ENCODE assay signal across 18 cellular contexts in genomic region chr10:60394444-60394843, GRCh38. TPM values are rescaled to one million over a fixed set of nuclear protein-coding genes. Genes with fewer than 3 reads are reported as not detected.
A peak's percentile ranks its signal among the peaks of the same experiment; 100 is the strongest.
DNase-seq lines count a peak whose midpoint lies in the region; ATAC-seq, FAIRE-seq and TF ChIP-seq lines count a peak whose summit lies in the region.
"Had no signal": no experiment of that assay in that cellular context is flagged by ENCODE, and none has a peak within 500 bp of the region (broad histone marks: within the 10 kb centered on the region; RNA-seq: fewer than 3 reads in every experiment).

No MANE protein-coding gene starts in this region.

- H3K27ac ChIP-seq in HepG2 (ENCODE audit: extremely low read length, insufficient read depth, low read length) = no peak overlapping the region
- H3K27ac ChIP-seq: esophagus muscularis mucosa had no signal

- CTCF ChIA-PET in HepG2 (lab: Yijun Ruan, JAX; ENCODE audit: low intra/inter-chr PET ratio, low total read pairs) = no interaction called here

- no peaks in the 10 kb centered on the region for H3K9me3 Mint-ChIP-seq in activated naive CD8-positive, alpha-beta T cell treated with anti-CD3 and anti-CD28 coated beads, Interleukin-2, amount 50 U/mL, for 24 hours
- no peaks in the 10 kb centered on the region for H3K9me3 Mint-ChIP-seq in natural killer cell
- H3K9me3 Mint-ChIP-seq: nephron progenitor cell had no signal

- peaks cover 9% of the 10 kb centered on the region for H3K4me1 Mint-ChIP-seq in activated naive CD8-positive, alpha-beta T cell treated with anti-CD3 and anti-CD28 coated beads, Interleukin-2, amount 50 U/mL, for 24 hours
- peaks cover 0 to 5% of the 10 kb centered on the region in 2 donors for H3K4me1 Mint-ChIP-seq in natural killer cell

- H3K4me3 Mint-ChIP-seq in activated naive CD8-positive, alpha-beta T cell treated with anti-CD3 and anti-CD28 coated beads, Interleukin-2, amount 50 U/mL, for 24 hours = no peak overlapping the region
- H3K4me3 Mint-ChIP-seq in natural killer cell = no peak overlapping the region
- H3K4me3 Mint-ChIP-seq: nephron progenitor cell had no signal

- peak; percentile 66 for ATAC-seq in activated naive CD8-positive, alpha-beta T cell treated with anti-CD3 and anti-CD28 coated beads, Interleukin-2, amount 50 U/mL, for 24 hours
- ATAC-seq in natural killer cell = peak in 2 of 3 donors; percentile 30 to 35
- no peak for ATAC-seq in HepG2
- no peak for ATAC-seq in HG02884 (IDR thresholded peaks at IDR 0.05; ENCODE audit: unreplicated experiment)
- ATAC-seq: left lobe of liver had no signal

- TF ChIP-seq POLR2A in HepG2 (IDR thresholded peaks at IDR 0.05; ENCODE audit: insufficient read depth in 1 of 2, low read depth in 2 of 2, low read length in 2 of 2) = no peak

- no peaks in the 10 kb centered on the region for H3K36me3 Mint-ChIP-seq in activated naive CD8-positive, alpha-beta T cell treated with anti-CD3 and anti-CD28 coated beads, Interleukin-2, amount 50 U/mL, for 24 hours (ENCODE audit: low read depth)
- no peaks in the 10 kb centered on the region for H3K36me3 Mint-ChIP-seq in natural killer cell

- POLR2A ChIA-PET in HepG2 (lab: Yijun Ruan, JAX) = no interaction called here

- no peak overlapping the region for H2AFZ ChIP-seq in HepG2 (ENCODE audit: low read length)

- in situ Hi-C loops in HepG2 (cut with HindIII; ENCODE audit: extremely low pct_ligation_motif_present, low pct_unique_long_range_greater_than_20kb) = no loop called here

- no peak overlapping the region for H3K9ac ChIP-seq in HepG2 (ENCODE audit: insufficient read depth, low read depth, low read length)

- H3K4me1 ChIP-seq in HepG2 (ENCODE audit: insufficient read depth, low read length) = no peaks in the 10 kb centered on the region

- no peaks in the 10 kb centered on the region for H3K9me3 ChIP-seq in HepG2 (ENCODE audit: low read length)
- H3K9me3 ChIP-seq: esophagus muscularis mucosa had no signal

- intact Hi-C loops in natural killer cell (cut with micrococcal nuclease) (no loop called here), HepG2 (cut with micrococcal nuclease; ENCODE audit: unreplicated experiment) (no loop called here), posterior vena cava (cut with DNase I) (loop anchor here in 1 of 2 donors (5.0 kb wide), 1 partner anchor 1428 kb away; no protein-coding TSS in a partner anchor)

- H3K4me3 ChIP-seq in HepG2 (replicated peaks in 1 of 3; ENCODE audit: insufficient read depth in 1 of 3, low read depth in 2 of 3, low read length in 3 of 3) = no peak overlapping the region
- H3K4me3 ChIP-seq: esophagus muscularis mucosa had no signal

- H4K20me1 ChIP-seq in HepG2 (ENCODE audit: insufficient read depth, low read length) = no peaks in the 10 kb centered on the region

- FAIRE-seq in HepG2 (lab: Jason Lieb, UNC) = no peak
- FAIRE-seq: GM18507 had no signal

- H3K79me2 ChIP-seq in HepG2 (ENCODE audit: insufficient read depth, low read length) = no peaks in the 10 kb centered on the region

- no peaks in the 10 kb centered on the region for H3K27me3 Mint-ChIP-seq in activated naive CD8-positive, alpha-beta T cell treated with anti-CD3 and anti-CD28 coated beads, Interleukin-2, amount 50 U/mL, for 24 hours
- H3K27me3 Mint-ChIP-seq in natural killer cell (ENCODE audit: low read depth in 2 of 2) = peaks cover 0 to 5% of the 10 kb centered on the region in 2 donors

- 5% methylated on average over 2 of the region's 2 CpGs for WGBS in HepG2 (ENCODE audit: low lambda C conversion rate)

- H3K36me3 ChIP-seq in HepG2 (replicated peaks in 1 of 2; ENCODE audit: control insufficient read depth in 1 of 2, insufficient read depth in 2 of 2, low read length in 2 of 2) = no peaks in the 10 kb centered on the region
- H3K36me3 ChIP-seq: esophagus muscularis mucosa had no signal

- H3K27ac Mint-ChIP-seq in activated naive CD8-positive, alpha-beta T cell treated with anti-CD3 and anti-CD28 coated beads, Interleukin-2, amount 50 U/mL, for 24 hours = no peak overlapping the region
- H3K27ac Mint-ChIP-seq in natural killer cell = no peak overlapping the region
- H3K27ac Mint-ChIP-seq: nephron progenitor cell had no signal

- TF ChIP-seq RAD21 in HepG2 (CRISPR knock-in tag; IDR thresholded peaks at IDR 0.05) = no peak

- H3K4me2 ChIP-seq in HepG2 (ENCODE audit: low read depth, low read length) = no peak overlapping the region

- TF ChIP-seq EP300 in HepG2 (IDR thresholded peaks at IDR 0.05; ENCODE audit: low read depth in 2 of 2, low read length in 2 of 2) (no peak), HepG2 (CRISPR knock-in tag; IDR thresholded peaks at IDR 0.05; ENCODE audit: borderline replicate concordance) (no peak)

- peak; percentile 4 for DNase-seq in NCI-H82 (lab: John Stamatoyannopoulos, UW)
- no peak for DNase-seq in NCI-H82 treated with DMSO at 0.1 percent for 48 hours (lab: John Stamatoyannopoulos, UW; ENCODE audit: unreplicated experiment)
- DNase-seq in LHCN-M2 (ENCODE audit: low read depth) = peak; percentile 63
- DNase-seq in activated naive CD8-positive, alpha-beta T cell treated with anti-CD3 and anti-CD28 coated beads, Interleukin-2, amount 50 U/mL, for 24 hours = no peak
- no peak for DNase-seq in natural killer cell
- DNase-seq in HepG2 (ENCODE audit: low spot score) = no peak
- DNase-seq in posterior vena cava (ENCODE audit: low spot score) = no peak
- DNase-seq: cortex of kidney, GOT3, Karpas-422, NCI-H187, nephron progenitor cell, right cardiac atrium, SHP77 had no signal

- no TSS peak for BruUV-seq in HepG2 (replicated peaks; lab: Mats Ljungman, UMichigan)

- no peak for TF ChIP-seq CTCF in natural killer cell (IDR thresholded peaks at IDR 0.05)
- no peak for TF ChIP-seq CTCF in HepG2 (CRISPR knock-in tag; IDR thresholded peaks at IDR 0.05)

- no peaks in the 10 kb centered on the region for H3K27me3 ChIP-seq in HepG2 (ENCODE audit: control insufficient read depth in 1 of 2, insufficient read depth in 2 of 2, low read length in 2 of 2)
- H3K27me3 ChIP-seq: esophagus muscularis mucosa had no signal

TF ChIP-seq in HepG2, 621 proteins besides CTCF, POLR2A, EP300 and RAD21 (continues in another document):
- no peak for TF ChIP-seq ZNF337 (CRISPR knock-in tag; IDR thresholded peaks at IDR 0.05; ENCODE audit: borderline replicate concordance, low read depth)
- no peak for TF ChIP-seq ZSCAN5A (CRISPR knock-in tag; IDR thresholded peaks at IDR 0.05; ENCODE audit: borderline replicate concordance)
- no peak for TF ChIP-seq ZNF225 (CRISPR knock-in tag; IDR thresholded peaks at IDR 0.05)
- no peak for TF ChIP-seq ZNF274 (CRISPR knock-in tag; IDR thresholded peaks at IDR 0.05)
- TF ChIP-seq ATM (IDR thresholded peaks at IDR 0.05; ENCODE audit: borderline replicate concordance) = no peak
- TF ChIP-seq ZFP36 (IDR thresholded peaks at IDR 0.05; ENCODE audit: borderline replicate concordance, low read depth, low read length, partially characterized antibody) = no peak
- TF ChIP-seq STAG1 (CRISPR knock-in tag; IDR thresholded peaks at IDR 0.05) = no peak
- TF ChIP-seq, protein P1, sequence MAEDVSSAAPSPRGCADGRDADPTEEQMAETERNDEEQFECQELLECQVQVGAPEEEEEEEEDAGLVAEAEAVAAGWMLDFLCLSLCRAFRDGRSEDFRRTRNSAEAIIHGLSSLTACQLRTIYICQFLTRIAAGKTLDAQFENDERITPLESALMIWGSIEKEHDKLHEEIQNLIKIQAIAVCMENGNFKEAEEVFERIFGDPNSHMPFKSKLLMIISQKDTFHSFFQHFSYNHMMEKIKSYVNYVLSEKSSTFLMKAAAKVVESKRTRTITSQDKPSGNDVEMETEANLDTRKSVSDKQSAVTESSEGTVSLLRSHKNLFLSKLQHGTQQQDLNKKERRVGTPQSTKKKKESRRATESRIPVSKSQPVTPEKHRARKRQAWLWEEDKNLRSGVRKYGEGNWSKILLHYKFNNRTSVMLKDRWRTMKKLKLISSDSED (CRISPR knock-in tag; IDR thresholded peaks at IDR 0.05) = no peak

RNA-seq across cellular contexts. Expression of gene ANK3, which starts 4.8 kb away (rescaled TPM):
- total RNA-seq in LHCN-M2 (2014; rRNA removed) = 1.9 and 4.5 TPM in 2 replicates
- 2.3 TPM for polyA plus RNA-seq in LHCN-M2 (2012)
- 10 to 100 TPM in 2 of 3 donors, 1 to 10 TPM in 1; 4.4 to 12.9 (median 11.4) TPM for total RNA-seq in natural killer cell
- total RNA-seq in HepG2 (2016; rRNA removed; fragmentation: Illumina TruSeq; extraction: Trizol) = not detected in 2 replicates
- total RNA-seq in HepG2 (2016; cell fraction: cytosol; rRNA removed; fragmentation: Illumina TruSeq; extraction: Trizol; ENCODE audit: low read depth) = not detected in 2 replicates
- total RNA-seq in HepG2 (2016; cell fraction: insoluble cytoplasmic fraction; rRNA removed; fragmentation: Illumina TruSeq; extraction: Trizol) = 0.39 TPM in 1 of 2 replicates, not detected in the other
- not detected in 2 replicates for total RNA-seq in HepG2 (2016; cell fraction: membrane; rRNA removed; fragmentation: Illumina TruSeq; extraction: Trizol)
- total RNA-seq in HepG2 (2016; cell fraction: nucleus; rRNA removed; fragmentation: Illumina TruSeq; extraction: Trizol) = not detected in 2 replicates
- not detected in 2 replicates for polyA plus RNA-seq in HepG2 (2011; rRNA removed)
- not detected in 2 replicates for polyA plus RNA-seq in HepG2 (2011; cell fraction: cytosol; rRNA removed)
- not detected in 2 replicates for polyA plus RNA-seq in HepG2 (2011; cell fraction: nucleus; rRNA removed)
- polyA plus RNA-seq in HepG2 (2012) = not detected in 2 replicates
- polyA plus RNA-seq in HepG2 (2016; cell fraction: cytosol; fragmentation: Illumina TruSeq; extraction: Trizol; ENCODE audit: low read depth) = not detected in 2 replicates
- not detected in 2 replicates for polyA plus RNA-seq in HepG2 (2016; cell fraction: insoluble cytoplasmic fraction; fragmentation: Illumina TruSeq; extraction: Trizol; ENCODE audit: low read depth)
- polyA plus RNA-seq in HepG2 (2016; cell fraction: membrane; fragmentation: Illumina TruSeq; extraction: Trizol; ENCODE audit: low read depth) = not detected in 2 replicates
- polyA plus RNA-seq in HepG2 (2016; cell fraction: nucleus; fragmentation: Illumina TruSeq; extraction: Trizol; ENCODE audit: insufficient read depth, low read depth) = not detected in 2 replicates
- 10.7 TPM in 1 of 2 replicates, not detected in the other for polyA minus RNA-seq in HepG2 (2011; rRNA and poly(A)+ RNA removed; ENCODE audit: low replicate concordance)
- not detected in 2 replicates for polyA minus RNA-seq in HepG2 (2011; cell fraction: cytosol; rRNA and poly(A)+ RNA removed)
- polyA minus RNA-seq in HepG2 (2011; cell fraction: nucleus; rRNA and poly(A)+ RNA removed) = not detected in 2 replicates
- total RNA-seq in posterior vena cava = 1 to 10 TPM; 5.7 to 6.1 TPM

Comparison
In these comparisons a context has a peak if more than half of its experiments do, and no peak if none do; other contexts are left out.
1. DNase-seq: peak in NCI-H82 (single experiment) and LHCN-M2 (single experiment); none in NCI-H82 treated with DMSO at 0.1 percent for 48 hours (single experiment), activated naive CD8-positive, alpha-beta T cell treated with anti-CD3 and anti-CD28 coated beads, Interleukin-2, amount 50 U/mL, for 24 hours (single experiment), natural killer cell (single experiment), HepG2 (single experiment) and posterior vena cava (single experiment).
2. ATAC-seq: peak in activated naive CD8-positive, alpha-beta T cell treated with anti-CD3 and anti-CD28 coated beads, Interleukin-2, amount 50 U/mL, for 24 hours (single experiment) and natural killer cell (2 of 3); none in HepG2 (single experiment) and HG02884 (single experiment).